ENCODE assay signal across 22 cellular contexts in genomic region chr1:6249732-6250689, GRCh38. TPM values are rescaled to one million over a fixed set of nuclear protein-coding genes. Genes with fewer than 3 reads are reported as not detected.
A peak's percentile ranks its signal among the peaks of the same experiment; 100 is the strongest.
DNase-seq lines count a peak whose midpoint lies in the region; ATAC-seq, FAIRE-seq and TF ChIP-seq lines count a peak whose summit lies in the region.
"Had no signal": no experiment of that assay in that cellular context is flagged by ENCODE, and none has a peak within 500 bp of the region (broad histone marks: within the 10 kb centered on the region; RNA-seq: fewer than 3 reads in every experiment).

No MANE protein-coding gene starts in this region.

- TF ChIP-seq RAD21 in A549 (conservative IDR thresholded peaks at IDR 0.05 in 1 of 2, IDR thresholded peaks at IDR 0.05 in 1 of 2) (no peak), HepG2 (CRISPR knock-in tag; IDR thresholded peaks at IDR 0.05) (no peak)

- peaks cover 12 to 54% of the 10 kb centered on the region in 2 experiments for H3K27me3 ChIP-seq in HepG2 (ENCODE audit: control insufficient read depth in 1 of 2, insufficient read depth in 2 of 2, low read length in 2 of 2)
- H3K27me3 ChIP-seq in CD8-positive, alpha-beta T cell (ENCODE audit: insufficient read depth, low read length): peaks cover 32% of the 10 kb centered on the region

- H3K79me2 ChIP-seq in HepG2 (ENCODE audit: insufficient read depth, low read length): no peaks in the 10 kb centered on the region

- H3K9me3 Mint-ChIP-seq in chondrocyte (ENCODE audit: low read depth): no peaks in the 10 kb centered on the region
- H3K9me3 Mint-ChIP-seq in CD8-positive, alpha-beta T cell: no peaks in the 10 kb centered on the region
- H3K9me3 Mint-ChIP-seq: activated T-cell treated with anti-CD3 and anti-CD28 coated beads, Interleukin-2, amount 50 U/mL, for 4 hours; effector memory CD8-positive, alpha-beta T cell had no signal

- no peak for TF ChIP-seq POLR2A in A549 (IDR thresholded peaks at IDR 0.05; ENCODE audit: low read length)
- TF ChIP-seq POLR2A in HepG2 (IDR thresholded peaks at IDR 0.05; ENCODE audit: insufficient read depth in 1 of 2, low read depth in 2 of 2, low read length in 2 of 2): no peak

- H3K4me1 Mint-ChIP-seq in chondrocyte (ENCODE audit: low read depth): peaks cover 8% of the 10 kb centered on the region
- peaks cover 5% of the 10 kb centered on the region for H3K4me1 Mint-ChIP-seq in CD8-positive, alpha-beta T cell (ENCODE audit: low read depth)

- no peak overlapping the region for H3K4me3 Mint-ChIP-seq in chondrocyte (ENCODE audit: unreplicated experiment)
- H3K4me3 Mint-ChIP-seq in CD8-positive, alpha-beta T cell: no peak overlapping the region
- H3K4me3 Mint-ChIP-seq: activated T-cell treated with anti-CD3 and anti-CD28 coated beads, Interleukin-2, amount 50 U/mL, for 4 hours; effector memory CD8-positive, alpha-beta T cell had no signal

- ATAC-seq in A549: no peak
- peak; percentile 8; the same call in 2 of the 3 replicates for ATAC-seq in HepG2
- ATAC-seq in HG03196 (IDR thresholded peaks at IDR 0.05; ENCODE audit: unreplicated experiment): no peak
- no peak for ATAC-seq in CD8-positive, alpha-beta T cell
- ATAC-seq: activated T-cell treated with anti-CD3 and anti-CD28 coated beads, Interleukin-2, amount 50 U/mL, for 4 hours; effector memory CD8-positive, alpha-beta T cell; Right ventricle myocardium inferior had no signal

- TF ChIP-seq EP300 in A549 (IDR thresholded peaks at IDR 0.05) (no peak), HepG2 (IDR thresholded peaks at IDR 0.05; ENCODE audit: low read depth in 2 of 2, low read length in 2 of 2) (no peak), HepG2 (CRISPR knock-in tag; IDR thresholded peaks at IDR 0.05; ENCODE audit: borderline replicate concordance) (no peak)

- peaks cover 31% of the 10 kb centered on the region for H3K27me3 Mint-ChIP-seq in chondrocyte (ENCODE audit: low read depth)
- H3K27me3 Mint-ChIP-seq in CD8-positive, alpha-beta T cell (ENCODE audit: low read depth): peaks cover 34% of the 10 kb centered on the region

- DNase-seq in A549 (ENCODE audit: low read depth in 1 of 2, low spot score in 1 of 2) (no peak), GM10266 (ENCODE audit: extremely low spot score) (peak; percentile 64), chondrocyte (ENCODE audit: low spot score) (peak; percentile 90), HepG2 (ENCODE audit: low spot score) (peak; percentile 36), iPS-NIHi7 (ENCODE audit: extremely low spot score) (no peak), NCI-H2081 treated with DMSO at 0.1 percent for 48 hours (lab: John Stamatoyannopoulos, UW) (no peak)
- DNase-seq in CD8-positive, alpha-beta T cell: no peak
- DNase-seq: activated CD4-positive, alpha-beta T cell treated with anti-CD3 and anti-CD28 coated beads for 4 hours; activated T-cell treated with anti-CD3 and anti-CD28 coated beads, Interleukin-2, amount 50 U/mL, for 4 hours; BE2C; DND-41; effector memory CD8-positive, alpha-beta T cell; NCI-H1417 treated with DMSO at 0.1 percent for 48 hours; stimulated activated CD4-positive, alpha-beta T cell treated with anti-CD3 and anti-CD28 coated beads, Interleukin-12 subunit alpha, Interleukin-12 subunit beta, amount 100 ng/mL, for 4 hours; stomach; T-helper 2 cell had no signal

- intact Hi-C loops in HepG2 (cut with micrococcal nuclease; ENCODE audit: unreplicated experiment): loop anchor here (5.0 to 10.0 kb wide), 2 partner anchors 142 to 145 kb away; partner anchors contain the start of gene ACOT7
- intact Hi-C loops in CD8-positive, alpha-beta T cell (cut with DNase I, micrococcal nuclease): loop anchor here (5.0 to 10.0 kb wide), 3 partner anchors 227 to 455 kb away; partner anchors contain the start of gene DNAJC11 (in 1 of the 2)

- H3K4me3 ChIP-seq in A549 (peak overlapping the region; percentile 36; the same call in 2 of the 3 replicates), HepG2 (replicated peaks in 1 of 3; ENCODE audit: insufficient read depth in 1 of 3, low read depth in 2 of 3, low read length in 3 of 3) (peak overlapping the region in 2 of 3 experiments; percentile 19 to 55; a peak in 2 of 6 replicates)
- no peak overlapping the region for H3K4me3 ChIP-seq in CD8-positive, alpha-beta T cell (ENCODE audit: low read depth, low read length)

- no peak overlapping the region for H3K27ac Mint-ChIP-seq in chondrocyte (ENCODE audit: unreplicated experiment)
- H3K27ac Mint-ChIP-seq in CD8-positive, alpha-beta T cell: no peak overlapping the region
- H3K27ac Mint-ChIP-seq: effector memory CD8-positive, alpha-beta T cell had no signal

- H3K27ac ChIP-seq in A549 (no peak overlapping the region), HepG2 (ENCODE audit: extremely low read length, insufficient read depth, low read length) (no peak overlapping the region)
- no peak overlapping the region for H3K27ac ChIP-seq in CD8-positive, alpha-beta T cell (ENCODE audit: low read depth, low read length)
- H3K27ac ChIP-seq: stomach had no signal

- 40% methylated on average over 2 of the region's 72 CpGs for WGBS in A549 (ENCODE audit: missing lambda C conversion rate)
- WGBS in HepG2 (ENCODE audit: low lambda C conversion rate): 19% methylated on average over 11 of the region's 72 CpGs

- H3K36me3 Mint-ChIP-seq in chondrocyte (ENCODE audit: low read depth): no peaks in the 10 kb centered on the region
- H3K36me3 Mint-ChIP-seq in CD8-positive, alpha-beta T cell: no peaks in the 10 kb centered on the region

- no peak for FAIRE-seq in A549 (lab: Jason Lieb, UNC)
- no peak for FAIRE-seq in HepG2 (lab: Jason Lieb, UNC)

- H3K9me3 ChIP-seq in A549: no peaks in the 10 kb centered on the region
- H3K9me3 ChIP-seq in HepG2 (ENCODE audit: low read length): no peaks in the 10 kb centered on the region
- H3K9me3 ChIP-seq in CD8-positive, alpha-beta T cell (ENCODE audit: low read length): no peaks in the 10 kb centered on the region
- H3K9me3 ChIP-seq: BE2C, stomach had no signal

- no peaks in the 10 kb centered on the region for H3K36me3 ChIP-seq in HepG2 (replicated peaks in 1 of 2; ENCODE audit: control insufficient read depth in 1 of 2, insufficient read depth in 2 of 2, low read length in 2 of 2)
- H3K36me3 ChIP-seq in CD8-positive, alpha-beta T cell (ENCODE audit: insufficient read depth, low read length): no peaks in the 10 kb centered on the region
- H3K36me3 ChIP-seq: BE2C had no signal

- H4K20me1 ChIP-seq in HepG2 (ENCODE audit: insufficient read depth, low read length): 0 out of 2 replicates have a peak, but pooled peaks cover 2% of the 10 kb centered on the region

- no peak overlapping the region for H2AFZ ChIP-seq in HepG2 (ENCODE audit: low read length)

- H3K4me2 ChIP-seq in A549 (peak overlapping the region; percentile 63), HepG2 (ENCODE audit: low read depth, low read length) (peak overlapping the region; percentile 66)

- H3K4me1 ChIP-seq in A549 (peaks cover 6% of the 10 kb centered on the region; the same call in 2 of the 3 replicates), HepG2 (ENCODE audit: insufficient read depth, low read length) (peaks cover 22% of the 10 kb centered on the region)
- peaks cover 15% of the 10 kb centered on the region for H3K4me1 ChIP-seq in CD8-positive, alpha-beta T cell (ENCODE audit: insufficient read depth, low read length)
- H3K4me1 ChIP-seq: BE2C had no signal

- no peak for TF ChIP-seq CTCF in A549 (IDR thresholded peaks at IDR 0.05)
- TF ChIP-seq CTCF in GM10266 (IDR thresholded peaks at IDR 0.05; ENCODE audit: control insufficient read depth, insufficient read depth, low read depth, missing control alignments): no peak
- TF ChIP-seq CTCF in chondrocyte (IDR thresholded peaks at IDR 0.05): no peak
- no peak for TF ChIP-seq CTCF in HepG2 (CRISPR knock-in tag; IDR thresholded peaks at IDR 0.05)
- TF ChIP-seq CTCF in CD8-positive, alpha-beta T cell (IDR thresholded peaks at IDR 0.05): no peak

- H3K9ac ChIP-seq in HepG2 (ENCODE audit: insufficient read depth, low read depth, low read length): no peak overlapping the region

- in situ Hi-C loops in HepG2 (cut with HindIII; ENCODE audit: extremely low pct_ligation_motif_present, low pct_unique_long_range_greater_than_20kb): loop anchor here (5.0 to 10.0 kb wide), 3 partner anchors 32 to 165 kb away; partner anchors contain the start of gene HES2

- CTCF ChIA-PET in A549 (lab: Yijun Ruan, JAX): interaction anchor here (0.5 to 9.9 kb wide), 12 partner anchors 10 to 201 kb away, joined by 3 to 250 read pairs (median 3); no protein-coding TSS in a partner anchor
- CTCF ChIA-PET in HepG2 (lab: Yijun Ruan, JAX; ENCODE audit: low intra/inter-chr PET ratio, low total read pairs): interaction anchor here (1.0 kb wide), 1 partner anchor 94 kb away, joined by 3 read pairs; no protein-coding TSS in a partner anchor
- CTCF ChIA-PET in CD8-positive, alpha-beta T cell (lab: Charles Lee): interaction anchor here (1.4 to 6.1 kb wide), 3 partner anchors 156 to 188 kb away, joined by 3 to 128 read pairs (median 7); no protein-coding TSS in a partner anchor

- no TSS peak for BruUV-seq in HepG2 (replicated peaks; lab: Mats Ljungman, UMichigan)

- POLR2A ChIA-PET in A549 (lab: Yijun Ruan, JAX) (no interaction called here), HepG2 (lab: Yijun Ruan, JAX) (interaction anchor here (1.1 kb wide), 1 partner anchor 8 kb away, joined by 3 read pairs; no protein-coding TSS in a partner anchor)
- POLR2A ChIA-PET in CD8-positive, alpha-beta T cell (lab: Charles Lee): no interaction called here

RNA-seq across cellular contexts. Expression of gene HES3, which starts 6.0 kb away (rescaled TPM):
- not detected in 2 replicates for polyA plus RNA-seq in A549 (2011; rRNA removed)
- not detected in 2 replicates for polyA plus RNA-seq in A549 (2012; cell fraction: cytosol; rRNA removed)
- polyA plus RNA-seq in A549 (2012; cell fraction: nucleus; rRNA removed): not detected in 2 replicates
- polyA plus RNA-seq in A549 (2017; fragmentation: RNase III; extraction: RNeasy Plus Mini Kit Qiagen cat#74134 plus additional on column Dnase treatment): not detected in 3 replicates
- not detected in 2 replicates for polyA minus RNA-seq in A549 (2011; rRNA and poly(A)+ RNA removed)
- total RNA-seq in chondrocyte: not detected in 3 replicates
- not detected in 2 replicates for total RNA-seq in HepG2 (2016; rRNA removed; fragmentation: Illumina TruSeq; extraction: Trizol)
- total RNA-seq in HepG2 (2016; cell fraction: cytosol; rRNA removed; fragmentation: Illumina TruSeq; extraction: Trizol; ENCODE audit: low read depth): not detected in 2 replicates
- total RNA-seq in HepG2 (2016; cell fraction: insoluble cytoplasmic fraction; rRNA removed; fragmentation: Illumina TruSeq; extraction: Trizol): not detected in 2 replicates
- not detected in 2 replicates for total RNA-seq in HepG2 (2016; cell fraction: membrane; rRNA removed; fragmentation: Illumina TruSeq; extraction: Trizol)
- total RNA-seq in HepG2 (2016; cell fraction: nucleus; rRNA removed; fragmentation: Illumina TruSeq; extraction: Trizol): not detected in 2 replicates
- polyA plus RNA-seq in HepG2 (2011; rRNA removed): not detected in 2 replicates
- polyA plus RNA-seq in HepG2 (2011; cell fraction: cytosol; rRNA removed): not detected in 2 replicates
- not detected in 2 replicates for polyA plus RNA-seq in HepG2 (2011; cell fraction: nucleus; rRNA removed)
- not detected in 2 replicates for polyA plus RNA-seq in HepG2 (2012)
- not detected in 2 replicates for polyA plus RNA-seq in HepG2 (2016; cell fraction: cytosol; fragmentation: Illumina TruSeq; extraction: Trizol; ENCODE audit: low read depth)
- polyA plus RNA-seq in HepG2 (2016; cell fraction: insoluble cytoplasmic fraction; fragmentation: Illumina TruSeq; extraction: Trizol; ENCODE audit: low read depth): not detected in 2 replicates
- not detected in 2 replicates for polyA plus RNA-seq in HepG2 (2016; cell fraction: membrane; fragmentation: Illumina TruSeq; extraction: Trizol; ENCODE audit: low read depth)
- not detected in 2 replicates for polyA plus RNA-seq in HepG2 (2016; cell fraction: nucleus; fragmentation: Illumina TruSeq; extraction: Trizol; ENCODE audit: insufficient read depth, low read depth)
- not detected in 2 replicates for polyA minus RNA-seq in HepG2 (2011; rRNA and poly(A)+ RNA removed; ENCODE audit: low replicate concordance)
- not detected in 2 replicates for polyA minus RNA-seq in HepG2 (2011; cell fraction: cytosol; rRNA and poly(A)+ RNA removed)
- polyA minus RNA-seq in HepG2 (2011; cell fraction: nucleus; rRNA and poly(A)+ RNA removed): not detected in 2 replicates
- not detected for total RNA-seq in CD8-positive, alpha-beta T cell
- total RNA-seq: activated T-cell treated with anti-CD3 and anti-CD28 coated beads, Interleukin-2, amount 50 U/mL, for 4 hours; cardiac septum; fibroblast of villous mesenchyme; mucosa of gallbladder; posterior vena cava; Right ventricle myocardium inferior; stomach had no signal
- polyA plus RNA-seq: stomach had no signal

RNA-seq across cellular contexts. Expression of gene GPR153, which starts 10.9 kb away (rescaled TPM):
- 0.56 and 0.81 TPM in 2 replicates for polyA plus RNA-seq in A549 (2011; rRNA removed)
- polyA plus RNA-seq in A549 (2012; cell fraction: cytosol; rRNA removed): 0.87 and 1.3 TPM in 2 replicates
- polyA plus RNA-seq in A549 (2012; cell fraction: nucleus; rRNA removed): 2.3 and 3.1 TPM in 2 replicates
- 1.1 to 1.5 TPM (median 1.4 TPM) in 3 replicates for polyA plus RNA-seq in A549 (2017; fragmentation: RNase III; extraction: RNeasy Plus Mini Kit Qiagen cat#74134 plus additional on column Dnase treatment)
- polyA minus RNA-seq in A549 (2011; rRNA and poly(A)+ RNA removed): 0.68 and 0.87 TPM in 2 replicates
- total RNA-seq in chondrocyte: 4.2 to 5.8 TPM (median 4.4 TPM) in 3 replicates
- total RNA-seq in HepG2 (2016; rRNA removed; fragmentation: Illumina TruSeq; extraction: Trizol): 0.27 and 0.31 TPM in 2 replicates
- total RNA-seq in HepG2 (2016; cell fraction: cytosol; rRNA removed; fragmentation: Illumina TruSeq; extraction: Trizol; ENCODE audit: low read depth): 0.09 and 0.10 TPM in 2 replicates
- 0.12 and 0.28 TPM in 2 replicates for total RNA-seq in HepG2 (2016; cell fraction: insoluble cytoplasmic fraction; rRNA removed; fragmentation: Illumina TruSeq; extraction: Trizol)
- total RNA-seq in HepG2 (2016; cell fraction: membrane; rRNA removed; fragmentation: Illumina TruSeq; extraction: Trizol): 0.34 TPM in 2 replicates
- total RNA-seq in HepG2 (2016; cell fraction: nucleus; rRNA removed; fragmentation: Illumina TruSeq; extraction: Trizol): 0.31 TPM in 2 replicates
- polyA plus RNA-seq in HepG2 (2011; rRNA removed): 0.22 and 0.44 TPM in 2 replicates
- 0.19 and 0.31 TPM in 2 replicates for polyA plus RNA-seq in HepG2 (2011; cell fraction: cytosol; rRNA removed)
- 0.50 and 0.85 TPM in 2 replicates for polyA plus RNA-seq in HepG2 (2011; cell fraction: nucleus; rRNA removed)
- 0.15 and 0.28 TPM in 2 replicates for polyA plus RNA-seq in HepG2 (2012)
- 0.09 and 0.19 TPM in 2 replicates for polyA plus RNA-seq in HepG2 (2016; cell fraction: cytosol; fragmentation: Illumina TruSeq; extraction: Trizol; ENCODE audit: low read depth)
- polyA plus RNA-seq in HepG2 (2016; cell fraction: insoluble cytoplasmic fraction; fragmentation: Illumina TruSeq; extraction: Trizol; ENCODE audit: low read depth): 0.29 and 0.35 TPM in 2 replicates
- 0.34 and 0.41 TPM in 2 replicates for polyA plus RNA-seq in HepG2 (2016; cell fraction: membrane; fragmentation: Illumina TruSeq; extraction: Trizol; ENCODE audit: low read depth)
- polyA plus RNA-seq in HepG2 (2016; cell fraction: nucleus; fragmentation: Illumina TruSeq; extraction: Trizol; ENCODE audit: insufficient read depth, low read depth): 0.17 and 0.36 TPM in 2 replicates
- 0.98 and 5.5 TPM in 2 replicates for polyA minus RNA-seq in HepG2 (2011; rRNA and poly(A)+ RNA removed; ENCODE audit: low replicate concordance)
- polyA minus RNA-seq in HepG2 (2011; cell fraction: cytosol; rRNA and poly(A)+ RNA removed): 0.30 and 0.44 TPM in 2 replicates
- polyA minus RNA-seq in HepG2 (2011; cell fraction: nucleus; rRNA and poly(A)+ RNA removed): 0.25 and 0.26 TPM in 2 replicates
- under 1 TPM; 0.61 to 0.65 TPM for total RNA-seq in CD8-positive, alpha-beta T cell

RNA-seq across cellular contexts. Expression of gene ICMT, which starts 14.2 kb away (rescaled TPM):
- polyA plus RNA-seq in A549 (2011; rRNA removed) (64.6 and 71.4 TPM in 2 replicates), A549 (2017; fragmentation: RNase III; extraction: RNeasy Plus Mini Kit Qiagen cat#74134 plus additional on column Dnase treatment) (63.9 to 97.2 TPM (median 84.6 TPM) in 3 replicates), HepG2 (2011; rRNA removed) (23.1 and 24.6 TPM in 2 replicates)
- 33.8 and 42.9 TPM in 2 replicates for polyA plus RNA-seq in A549 (2012; cell fraction: cytosol; rRNA removed)
- 22.6 and 29.9 TPM in 2 replicates for polyA plus RNA-seq in A549 (2012; cell fraction: nucleus; rRNA removed)
- 61.0 and 61.6 TPM in 2 replicates for polyA minus RNA-seq in A549 (2011; rRNA and poly(A)+ RNA removed)
- total RNA-seq in chondrocyte (72.7 to 94.2 TPM (median 73.1 TPM) in 3 replicates), HepG2 (2016; rRNA removed; fragmentation: Illumina TruSeq; extraction: Trizol) (61.7 and 69.7 TPM in 2 replicates)
- total RNA-seq in HepG2 (2016; cell fraction: cytosol; rRNA removed; fragmentation: Illumina TruSeq; extraction: Trizol; ENCODE audit: low read depth): 23.7 and 29.8 TPM in 2 replicates
- 60.0 and 68.5 TPM in 2 replicates for total RNA-seq in HepG2 (2016; cell fraction: insoluble cytoplasmic fraction; rRNA removed; fragmentation: Illumina TruSeq; extraction: Trizol)
- 90.0 and 91.4 TPM in 2 replicates for total RNA-seq in HepG2 (2016; cell fraction: membrane; rRNA removed; fragmentation: Illumina TruSeq; extraction: Trizol)
- total RNA-seq in HepG2 (2016; cell fraction: nucleus; rRNA removed; fragmentation: Illumina TruSeq; extraction: Trizol): 45.6 and 50.8 TPM in 2 replicates
- polyA plus RNA-seq in HepG2 (2011; cell fraction: cytosol; rRNA removed): 23.8 and 31.3 TPM in 2 replicates
- polyA plus RNA-seq in HepG2 (2011; cell fraction: nucleus; rRNA removed): 8.9 and 10.8 TPM in 2 replicates
- 26.0 and 27.3 TPM in 2 replicates for polyA plus RNA-seq in HepG2 (2012)
- 38.8 and 46.6 TPM in 2 replicates for polyA plus RNA-seq in HepG2 (2016; cell fraction: cytosol; fragmentation: Illumina TruSeq; extraction: Trizol; ENCODE audit: low read depth)
- 66.5 and 67.0 TPM in 2 replicates for polyA plus RNA-seq in HepG2 (2016; cell fraction: insoluble cytoplasmic fraction; fragmentation: Illumina TruSeq; extraction: Trizol; ENCODE audit: low read depth)
- polyA plus RNA-seq in HepG2 (2016; cell fraction: membrane; fragmentation: Illumina TruSeq; extraction: Trizol; ENCODE audit: low read depth): 87.3 and 91.3 TPM in 2 replicates
- polyA plus RNA-seq in HepG2 (2016; cell fraction: nucleus; fragmentation: Illumina TruSeq; extraction: Trizol; ENCODE audit: insufficient read depth, low read depth): 77.9 and 79.1 TPM in 2 replicates
- polyA minus RNA-seq in HepG2 (2011; rRNA and poly(A)+ RNA removed; ENCODE audit: low replicate concordance): 42.4 and 109 TPM in 2 replicates
- polyA minus RNA-seq in HepG2 (2011; cell fraction: cytosol; rRNA and poly(A)+ RNA removed): 24.0 and 31.1 TPM in 2 replicates
- 12.5 and 14.2 TPM in 2 replicates for polyA minus RNA-seq in HepG2 (2011; cell fraction: nucleus; rRNA and poly(A)+ RNA removed)
- 1 to 10 TPM; 1.7 to 2.2 TPM for total RNA-seq in CD8-positive, alpha-beta T cell

RNA-seq across cellular contexts. Expression of gene RNF207, which starts 44.1 kb away (rescaled TPM):
- polyA plus RNA-seq in A549 (2011; rRNA removed): 11.3 and 17.9 TPM in 2 replicates
- polyA plus RNA-seq in A549 (2012; cell fraction: cytosol; rRNA removed): 51.4 and 60.1 TPM in 2 replicates
- polyA plus RNA-seq in A549 (2012; cell fraction: nucleus; rRNA removed): 287 and 554 TPM in 2 replicates
- 24.6 to 28.0 TPM (median 27.6 TPM) in 3 replicates for polyA plus RNA-seq in A549 (2017; fragmentation: RNase III; extraction: RNeasy Plus Mini Kit Qiagen cat#74134 plus additional on column Dnase treatment)
- polyA minus RNA-seq in A549 (2011; rRNA and poly(A)+ RNA removed): 17.1 and 19.7 TPM in 2 replicates
- total RNA-seq in chondrocyte: 15.6 to 19.9 TPM (median 17.9 TPM) in 3 replicates
- total RNA-seq in HepG2 (2016; rRNA removed; fragmentation: Illumina TruSeq; extraction: Trizol): 1.7 and 9.8 TPM in 2 replicates
- total RNA-seq in HepG2 (2016; cell fraction: cytosol; rRNA removed; fragmentation: Illumina TruSeq; extraction: Trizol; ENCODE audit: low read depth): 2.0 and 3.0 TPM in 2 replicates
- total RNA-seq in HepG2 (2016; cell fraction: insoluble cytoplasmic fraction; rRNA removed; fragmentation: Illumina TruSeq; extraction: Trizol): 2.1 and 8.9 TPM in 2 replicates
- total RNA-seq in HepG2 (2016; cell fraction: membrane; rRNA removed; fragmentation: Illumina TruSeq; extraction: Trizol): 2.4 and 2.5 TPM in 2 replicates
- 14.8 and 17.7 TPM in 2 replicates for total RNA-seq in HepG2 (2016; cell fraction: nucleus; rRNA removed; fragmentation: Illumina TruSeq; extraction: Trizol)
- 15.9 and 17.9 TPM in 2 replicates for polyA plus RNA-seq in HepG2 (2011; rRNA removed)
- polyA plus RNA-seq in HepG2 (2011; cell fraction: cytosol; rRNA removed): 3.1 and 5.5 TPM in 2 replicates
- polyA plus RNA-seq in HepG2 (2011; cell fraction: nucleus; rRNA removed): 282 and 411 TPM in 2 replicates
- 3.9 and 4.0 TPM in 2 replicates for polyA plus RNA-seq in HepG2 (2012)
- polyA plus RNA-seq in HepG2 (2016; cell fraction: cytosol; fragmentation: Illumina TruSeq; extraction: Trizol; ENCODE audit: low read depth): 0.45 and 0.62 TPM in 2 replicates
- 1.8 and 3.9 TPM in 2 replicates for polyA plus RNA-seq in HepG2 (2016; cell fraction: insoluble cytoplasmic fraction; fragmentation: Illumina TruSeq; extraction: Trizol; ENCODE audit: low read depth)
- 0.85 and 1.2 TPM in 2 replicates for polyA plus RNA-seq in HepG2 (2016; cell fraction: membrane; fragmentation: Illumina TruSeq; extraction: Trizol; ENCODE audit: low read depth)
- 47.0 and 48.9 TPM in 2 replicates for polyA plus RNA-seq in HepG2 (2016; cell fraction: nucleus; fragmentation: Illumina TruSeq; extraction: Trizol; ENCODE audit: insufficient read depth, low read depth)
- polyA minus RNA-seq in HepG2 (2011; rRNA and poly(A)+ RNA removed; ENCODE audit: low replicate concordance): 16.5 and 27.5 TPM in 2 replicates
- polyA minus RNA-seq in HepG2 (2011; cell fraction: cytosol; rRNA and poly(A)+ RNA removed): 2.5 TPM in 2 replicates
- polyA minus RNA-seq in HepG2 (2011; cell fraction: nucleus; rRNA and poly(A)+ RNA removed): 30.0 and 38.2 TPM in 2 replicates
- total RNA-seq in CD8-positive, alpha-beta T cell: 1 to 10 TPM; 5.1 to 5.2 TPM

RNA-seq across cellular contexts. Expression of gene RPL22, which starts 50.6 kb away (rescaled TPM):
- 221 and 373 TPM in 2 replicates for polyA plus RNA-seq in A549 (2011; rRNA removed)
- polyA plus RNA-seq in A549 (2012; cell fraction: cytosol; rRNA removed): 73.5 and 98.3 TPM in 2 replicates
- 13.1 and 21.3 TPM in 2 replicates for polyA plus RNA-seq in A549 (2012; cell fraction: nucleus; rRNA removed)
- 374 to 377 TPM (median 375 TPM) in 3 replicates for polyA plus RNA-seq in A549 (2017; fragmentation: RNase III; extraction: RNeasy Plus Mini Kit Qiagen cat#74134 plus additional on column Dnase treatment)
- polyA minus RNA-seq in A549 (2011; rRNA and poly(A)+ RNA removed): 22.8 and 27.3 TPM in 2 replicates
- total RNA-seq in chondrocyte: 208 to 243 TPM (median 220 TPM) in 3 replicates
- total RNA-seq in HepG2 (2016; rRNA removed; fragmentation: Illumina TruSeq; extraction: Trizol): 545 and 787 TPM in 2 replicates
- total RNA-seq in HepG2 (2016; cell fraction: cytosol; rRNA removed; fragmentation: Illumina TruSeq; extraction: Trizol; ENCODE audit: low read depth): 342 and 387 TPM in 2 replicates
- total RNA-seq in HepG2 (2016; cell fraction: insoluble cytoplasmic fraction; rRNA removed; fragmentation: Illumina TruSeq; extraction: Trizol): 525 and 788 TPM in 2 replicates
- total RNA-seq in HepG2 (2016; cell fraction: membrane; rRNA removed; fragmentation: Illumina TruSeq; extraction: Trizol): 707 and 829 TPM in 2 replicates
- total RNA-seq in HepG2 (2016; cell fraction: nucleus; rRNA removed; fragmentation: Illumina TruSeq; extraction: Trizol): 180 and 186 TPM in 2 replicates
- polyA plus RNA-seq in HepG2 (2011; rRNA removed): 146 and 214 TPM in 2 replicates
- 92.5 and 127 TPM in 2 replicates for polyA plus RNA-seq in HepG2 (2011; cell fraction: cytosol; rRNA removed)
- 29.2 and 40.5 TPM in 2 replicates for polyA plus RNA-seq in HepG2 (2011; cell fraction: nucleus; rRNA removed)
- polyA plus RNA-seq in HepG2 (2012): 1,228 and 1,771 TPM in 2 replicates
- 1,048 and 1,064 TPM in 2 replicates for polyA plus RNA-seq in HepG2 (2016; cell fraction: cytosol; fragmentation: Illumina TruSeq; extraction: Trizol; ENCODE audit: low read depth)
- polyA plus RNA-seq in HepG2 (2016; cell fraction: insoluble cytoplasmic fraction; fragmentation: Illumina TruSeq; extraction: Trizol; ENCODE audit: low read depth): 1,078 and 1,177 TPM in 2 replicates
- 1,296 and 1,373 TPM in 2 replicates for polyA plus RNA-seq in HepG2 (2016; cell fraction: membrane; fragmentation: Illumina TruSeq; extraction: Trizol; ENCODE audit: low read depth)
- 473 and 475 TPM in 2 replicates for polyA plus RNA-seq in HepG2 (2016; cell fraction: nucleus; fragmentation: Illumina TruSeq; extraction: Trizol; ENCODE audit: insufficient read depth, low read depth)
- polyA minus RNA-seq in HepG2 (2011; rRNA and poly(A)+ RNA removed; ENCODE audit: low replicate concordance): 12.9 and 31.5 TPM in 2 replicates
- polyA minus RNA-seq in HepG2 (2011; cell fraction: cytosol; rRNA and poly(A)+ RNA removed): 48.1 and 62.3 TPM in 2 replicates
- 53.2 and 59.9 TPM in 2 replicates for polyA minus RNA-seq in HepG2 (2011; cell fraction: nucleus; rRNA and poly(A)+ RNA removed)
- 100 to 1,000 TPM; 565 to 567 TPM for total RNA-seq in CD8-positive, alpha-beta T cell

Comparison
In these comparisons a context has a peak if more than half of its experiments do, and no peak if none do; other contexts are left out.
1. DNase-seq: peak in GM10266 (single experiment), chondrocyte (single experiment) and HepG2 (single experiment); none in A549 (0 of 2), iPS-NIHi7 (single experiment), NCI-H2081 treated with DMSO at 0.1 percent for 48 hours (single experiment) and CD8-positive, alpha-beta T cell (0 of 7).
2. RNA of gene ICMT, which starts 14.2 kb away (total RNA-seq): 72.7 to 94.2 TPM in chondrocyte and 23.7 to 91.4 TPM in HepG2; 1.7 to 2.2 TPM in CD8-positive, alpha-beta T cell; every median in the first group is over 4 times any median in the second.
3. Of the 38 proteins assayed by ChIP-seq in both HepG2 and A549: peak only in HepG2: MAX and PHF8; only in A549: none; in both: none; in neither: 36.